In genomic region chr2:15663802-15664201, GRCh38 we compare ENCODE assay signal across 2 cellular contexts.
TF ChIP-seq lines count a peak whose summit lies in the region.

No MANE protein-coding gene starts in this region.

TF ChIP-seq in SK-N-SH treated with all-trans-retinoic acid at 6 μM for 48 hours, 23 proteins besides CTCF, POLR2A, EP300 and RAD21 (continued from another document):
- TF ChIP-seq, protein P1, sequence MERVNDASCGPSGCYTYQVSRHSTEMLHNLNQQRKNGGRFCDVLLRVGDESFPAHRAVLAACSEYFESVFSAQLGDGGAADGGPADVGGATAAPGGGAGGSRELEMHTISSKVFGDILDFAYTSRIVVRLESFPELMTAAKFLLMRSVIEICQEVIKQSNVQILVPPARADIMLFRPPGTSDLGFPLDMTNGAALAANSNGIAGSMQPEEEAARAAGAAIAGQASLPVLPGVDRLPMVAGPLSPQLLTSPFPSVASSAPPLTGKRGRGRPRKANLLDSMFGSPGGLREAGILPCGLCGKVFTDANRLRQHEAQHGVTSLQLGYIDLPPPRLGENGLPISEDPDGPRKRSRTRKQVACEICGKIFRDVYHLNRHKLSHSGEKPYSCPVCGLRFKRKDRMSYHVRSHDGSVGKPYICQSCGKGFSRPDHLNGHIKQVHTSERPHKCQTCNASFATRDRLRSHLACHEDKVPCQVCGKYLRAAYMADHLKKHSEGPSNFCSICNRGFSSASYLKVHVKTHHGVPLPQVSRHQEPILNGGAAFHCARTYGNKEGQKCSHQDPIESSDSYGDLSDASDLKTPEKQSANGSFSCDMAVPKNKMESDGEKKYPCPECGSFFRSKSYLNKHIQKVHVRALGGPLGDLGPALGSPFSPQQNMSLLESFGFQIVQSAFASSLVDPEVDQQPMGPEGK (CRISPR knock-in tag; IDR thresholded peaks at IDR 0.05; ENCODE audit: borderline replicate concordance) = no peak
- no peak for TF ChIP-seq CREB5 (CRISPR knock-in tag; IDR thresholded peaks at IDR 0.05; ENCODE audit: low read depth)
TF ChIP-seq in SK-N-SH treated with all-trans-retinoic acid at 6 μM for 48 hours: peak in this region for 1.

TF ChIP-seq in SK-N-SH, 30 proteins besides CTCF, POLR2A, EP300 and RAD21 (continued from another document):
- no peak for TF ChIP-seq GATA2 (CRISPR knock-in tag; IDR thresholded peaks at IDR 0.05)
